Comparison of ENCODE assay signal across 23 cellular contexts in genomic region chr22:40958329-40958728, GRCh38. TPM values are rescaled to one million over a fixed set of nuclear protein-coding genes. Genes with fewer than 3 reads are reported as not detected.
A peak's percentile ranks its signal among the peaks of the same experiment; 100 is the strongest.
DNase-seq lines count a peak whose midpoint lies in the region; ATAC-seq and TF ChIP-seq lines count a peak whose summit lies in the region.
"Had no signal": no experiment of that assay in that cellular context is flagged by ENCODE, and none has a peak within 500 bp of the region (broad histone marks: within the 10 kb centered on the region; RNA-seq: fewer than 3 reads in every experiment).

No MANE protein-coding gene starts in this region.

- no peak overlapping the region for H3K4me3 Mint-ChIP-seq in activated naive CD4-positive, alpha-beta T cell treated with anti-CD3 and anti-CD28 coated beads, Interleukin-2, amount 50 U/mL, for 24 hours
- no peak overlapping the region for H3K4me3 Mint-ChIP-seq in glutamatergic neuron (ENCODE audit: unreplicated experiment)
- H3K4me3 Mint-ChIP-seq: CD4-positive, alpha-beta memory T cell; H9 had no signal

- no peak for TF ChIP-seq CTCF in LNCaP clone FGC (IDR thresholded peaks at IDR 0.05; ENCODE audit: control insufficient read depth, extremely low read depth, insufficient read depth)
- no peak for TF ChIP-seq CTCF in glutamatergic neuron (IDR thresholded peaks at IDR 0.05; ENCODE audit: partially characterized antibody, unreplicated experiment)
- no peak for TF ChIP-seq CTCF in prostate gland (IDR thresholded peaks at IDR 0.05)

- H3K4me3 ChIP-seq in LNCaP clone FGC (ENCODE audit: low read depth, low read length) = no peak overlapping the region; the same call in 1 of the 2 replicates
- H3K4me3 ChIP-seq in prostate gland = no peak overlapping the region
- H3K4me3 ChIP-seq: A549 had no signal

- no peaks in the 10 kb centered on the region for H3K9me3 Mint-ChIP-seq in activated naive CD4-positive, alpha-beta T cell treated with anti-CD3 and anti-CD28 coated beads, Interleukin-2, amount 50 U/mL, for 24 hours
- H3K9me3 Mint-ChIP-seq in activated naive CD4-positive, alpha-beta T cell treated with anti-CD3 and anti-CD28 coated beads, Interleukin-2, amount 50 U/mL, for 72 hours = no peaks in the 10 kb centered on the region
- H3K9me3 Mint-ChIP-seq in glutamatergic neuron (ENCODE audit: unreplicated experiment) = no peaks in the 10 kb centered on the region
- H3K9me3 Mint-ChIP-seq: CD4-positive, alpha-beta memory T cell; H9 had no signal

- no peaks in the 10 kb centered on the region for H3K27me3 Mint-ChIP-seq in activated naive CD4-positive, alpha-beta T cell treated with anti-CD3 and anti-CD28 coated beads, Interleukin-2, amount 50 U/mL, for 24 hours
- H3K27me3 Mint-ChIP-seq in glutamatergic neuron (ENCODE audit: unreplicated experiment) = no peaks in the 10 kb centered on the region
- H3K27me3 Mint-ChIP-seq: CD4-positive, alpha-beta memory T cell had no signal

- peaks cover 12% of the 10 kb centered on the region for H3K4me1 ChIP-seq in prostate gland (replicated peaks)
- H3K4me1 ChIP-seq: A549, BE2C had no signal

- H3K9me3 ChIP-seq in prostate gland = no peaks in the 10 kb centered on the region
- H3K9me3 ChIP-seq: A549, BE2C had no signal

- H3K27ac Mint-ChIP-seq in activated naive CD4-positive, alpha-beta T cell treated with anti-CD3 and anti-CD28 coated beads, Interleukin-2, amount 50 U/mL, for 24 hours = peak overlapping the region; percentile 84
- peak overlapping the region in 1 of 2 donors; percentile 68 for H3K27ac Mint-ChIP-seq in activated naive CD4-positive, alpha-beta T cell treated with anti-CD3 and anti-CD28 coated beads, Interleukin-2, amount 50 U/mL, for 72 hours
- H3K27ac Mint-ChIP-seq in glutamatergic neuron (ENCODE audit: unreplicated experiment) = peak overlapping the region; percentile 43
- H3K27ac Mint-ChIP-seq: H9 had no signal

- 51% methylated on average over 2 of the region's 2 CpGs for WGBS in prostate gland

- H3K36me3 Mint-ChIP-seq in activated naive CD4-positive, alpha-beta T cell treated with anti-CD3 and anti-CD28 coated beads, Interleukin-2, amount 50 U/mL, for 24 hours = peaks cover 13% of the 10 kb centered on the region
- H3K36me3 Mint-ChIP-seq in activated naive CD4-positive, alpha-beta T cell treated with anti-CD3 and anti-CD28 coated beads, Interleukin-2, amount 50 U/mL, for 72 hours = peaks cover 5 to 39% of the 10 kb centered on the region in 2 donors
- H3K36me3 Mint-ChIP-seq in glutamatergic neuron (ENCODE audit: unreplicated experiment) = no peaks in the 10 kb centered on the region

- intact Hi-C loops in prostate gland (cut with DNase I) = no loop called here

- H3K27ac ChIP-seq in prostate gland = peak overlapping the region in 1 of 2 donors; percentile 71
- H3K27ac ChIP-seq: A549, KMS-11 had no signal

- peaks cover 31% of the 10 kb centered on the region for H3K4me1 Mint-ChIP-seq in activated naive CD4-positive, alpha-beta T cell treated with anti-CD3 and anti-CD28 coated beads, Interleukin-2, amount 50 U/mL, for 24 hours
- H3K4me1 Mint-ChIP-seq in glutamatergic neuron (ENCODE audit: low read depth, unreplicated experiment) = peaks cover 5% of the 10 kb centered on the region

- no peak for ATAC-seq in activated naive CD4-positive, alpha-beta T cell treated with anti-CD3 and anti-CD28 coated beads, Interleukin-2, amount 50 U/mL, for 72 hours
- ATAC-seq in HG03457 (IDR thresholded peaks at IDR 0.05; ENCODE audit: unreplicated experiment) = no peak
- ATAC-seq: A549 had no signal

- peaks cover 0 to 6% of the 10 kb centered on the region in 2 donors for H3K36me3 ChIP-seq in prostate gland

- H3K27me3 ChIP-seq in prostate gland (replicated peaks; ENCODE audit: insufficient read depth) = no peaks in the 10 kb centered on the region
- H3K27me3 ChIP-seq: BE2C had no signal

- no peak for DNase-seq in activated naive CD4-positive, alpha-beta T cell treated with anti-CD3 and anti-CD28 coated beads, Interleukin-2, amount 50 U/mL, for 72 hours (ENCODE audit: low spot score in 2 of 2)
- peak; percentile 75 for DNase-seq in LNCaP clone FGC (ENCODE audit: low read depth)
- no peak for DNase-seq in glutamatergic neuron
- peak; percentile 14 for DNase-seq in prostate gland (ENCODE audit: low spot score)
- no peak for DNase-seq in stimulated activated naive CD4-positive, alpha-beta T cell treated with Interleukin-2 at 50 U/mL for 16 hours (lab: John Stamatoyannopoulos, UW)
- no peak for DNase-seq in islet precursor cell
- DNase-seq: BE2C; CD4-positive, alpha-beta memory T cell; DND-41; H9; IMR-90; MV-4-11; NCI-H1105 treated with DMSO at 0.1 percent for 48 hours; NCI-H2029 treated with DMSO at 0.1 percent for 48 hours; NCI-H226; NCI-H510A treated with DMSO at 0.1 percent for 48 hours; NCI-H82; OCI-M1; Right ventricle myocardium superior had no signal

- no peak for TF ChIP-seq POLR2A in prostate gland (IDR thresholded peaks at IDR 0.05)

RNA-seq across cellular contexts. Expression of gene RBX1, which starts 7.2 kb away (rescaled TPM):
- total RNA-seq in activated naive CD4-positive, alpha-beta T cell treated with anti-CD3 and anti-CD28 coated beads, Interleukin-2, amount 50 U/mL, for 72 hours = 10 to 100 TPM; 59.1 to 99.9 TPM
- 66.4 TPM for total RNA-seq in glutamatergic neuron (ENCODE audit: unreplicated experiment)
- 10 to 100 TPM; 34.9 to 42.8 TPM for total RNA-seq in prostate gland

Comparison
In these comparisons a context has a peak if more than half of its experiments do, and no peak if none do; other contexts are left out.
1. DNase-seq: peak in LNCaP clone FGC (single experiment) and prostate gland (single experiment); none in activated naive CD4-positive, alpha-beta T cell treated with anti-CD3 and anti-CD28 coated beads, Interleukin-2, amount 50 U/mL, for 72 hours (0 of 2), glutamatergic neuron (single experiment), stimulated activated naive CD4-positive, alpha-beta T cell treated with Interleukin-2 at 50 U/mL for 16 hours (single experiment) and islet precursor cell (single experiment).